ENCODE assay signal across 16 cellular contexts in the genomic region with DNA sequence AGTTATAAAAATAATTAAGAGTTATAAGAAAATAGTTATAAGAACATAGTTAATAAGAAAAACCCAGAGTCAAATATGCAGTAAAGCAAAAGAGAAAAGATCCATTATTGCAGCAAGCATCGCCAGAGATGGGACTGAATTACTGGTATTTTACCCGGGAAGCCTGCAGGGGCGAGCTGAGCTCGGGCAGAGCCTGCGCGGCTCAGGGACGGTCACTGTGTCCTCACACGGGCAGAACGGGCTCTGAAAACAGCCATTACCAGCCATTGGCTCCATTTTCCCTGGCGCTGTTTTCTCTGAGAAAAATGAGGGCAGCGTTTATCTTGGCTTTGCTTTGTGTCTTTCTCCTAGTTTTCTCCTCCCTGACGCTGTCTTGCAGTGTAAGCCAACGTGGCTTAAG.
A peak's percentile ranks its signal among the peaks of the same experiment; 100 is the strongest.
DNase-seq lines count a peak whose midpoint lies in the region; ATAC-seq and TF ChIP-seq lines count a peak whose summit lies in the region.
"Had no signal": no experiment of that assay in that cellular context is flagged by ENCODE, and none has a peak within 500 bp of the region (broad histone marks: within the 10 kb centered on the region; RNA-seq: fewer than 3 reads in every experiment).

No MANE protein-coding gene starts in this region.

- H3K4me1 ChIP-seq in hepatocyte (ENCODE audit: insufficient read depth) = no peaks in the 10 kb centered on the region
- H3K4me1 ChIP-seq: Caco-2, heart left ventricle had no signal

- H3K4me2 ChIP-seq in hepatocyte = peak overlapping the region; percentile 1

- no peaks in the 10 kb centered on the region for H4K20me1 ChIP-seq in hepatocyte (ENCODE audit: insufficient read depth, poor library complexity, severe bottlenecking)

- DNase-seq in Ammon's horn (ENCODE audit: low spot score) (peak; percentile 80), SK-MEL-5 (ENCODE audit: low read depth, low spot score) (peak; percentile 22), hepatocyte (ENCODE audit: low spot score) (no peak), neural crest cell (ENCODE audit: low read depth, low spot score) (peak; percentile 30), OCI-M1 (lab: John Stamatoyannopoulos, UW) (no peak), SK-N-DZ (ENCODE audit: low spot score) (no peak)
- DNase-seq: ACHN, Caco-2, heart left ventricle, NCI-H1092 treated with DMSO at 0.1 percent for 48 hours had no signal

- no peaks in the 10 kb centered on the region for H3K27me3 ChIP-seq in hepatocyte

- no peak overlapping the region for H3K27ac Mint-ChIP-seq in neural crest cell (ENCODE audit: unreplicated experiment)
- H3K27ac Mint-ChIP-seq: IgD-negative memory B cell; stimulated activated memory B cell treated with anti-CD40 and anti-IgM and Interleukin-4, amounts not matched to agents 10 μg/mL and 1 μg/mL and 100 μg/mL, for 72 hours; T-helper 1 cell treated with Interleukin-12 subunit alpha and Interleukin-12 subunit beta and Interleukin-4 antibody, amounts not matched to agents 30 μg/mL and 1 μg/mL, for 36 hours had no signal

- WGBS in hepatocyte (ENCODE audit: low lambda C conversion rate, missing lambda C conversion rate) = 50% methylated on average over 13 of the region's 13 CpGs

- no peak overlapping the region for H2AFZ ChIP-seq in hepatocyte

- H3K9me2 ChIP-seq in hepatocyte (replicated peaks; ENCODE audit: insufficient read depth) = no peaks in the 10 kb centered on the region

- H3K4me3 ChIP-seq in hepatocyte = no peak overlapping the region
- H3K4me3 ChIP-seq: heart left ventricle had no signal

- no peaks in the 10 kb centered on the region for H3K36me3 ChIP-seq in hepatocyte (replicated peaks; ENCODE audit: insufficient read depth, low read depth)
- H3K36me3 ChIP-seq: heart left ventricle had no signal

- ATAC-seq in activated CD4-positive, CD25-positive, alpha-beta regulatory T cell treated with anti-CD3 and anti-CD28 coated beads, Interleukin-2, amount 50 U/mL, for 24 hours = no peak
- no peak for ATAC-seq in HG02852 (IDR thresholded peaks at IDR 0.05; ENCODE audit: unreplicated experiment)
- ATAC-seq: heart left ventricle, Panc1 had no signal

- no peak overlapping the region for H3K4me3 Mint-ChIP-seq in neural crest cell
- H3K4me3 Mint-ChIP-seq: IgD-negative memory B cell; stimulated activated memory B cell treated with anti-CD40 and anti-IgM and Interleukin-4, amounts not matched to agents 10 μg/mL and 1 μg/mL and 100 μg/mL, for 72 hours; T-helper 1 cell treated with Interleukin-12 subunit alpha and Interleukin-12 subunit beta and Interleukin-4 antibody, amounts not matched to agents 30 μg/mL and 1 μg/mL, for 36 hours had no signal

- H3K79me2 ChIP-seq in hepatocyte = no peaks in the 10 kb centered on the region

- no peaks in the 10 kb centered on the region for H3K9me3 ChIP-seq in hepatocyte (ENCODE audit: low read depth)
- H3K9me3 ChIP-seq: Caco-2 had no signal

- in situ Hi-C loops in SK-MEL-5 (cut with HindIII; ENCODE audit: low pct_unique_long_range_greater_than_20kb, low sequenced_read_pairs) = no loop called here

- no peak for TF ChIP-seq CTCF in hepatocyte (IDR thresholded peaks at IDR 0.05; ENCODE audit: poor library complexity)
- TF ChIP-seq CTCF in neural crest cell (conservative IDR thresholded peaks at IDR 0.05) = peak; percentile 39

- H3K4me1 Mint-ChIP-seq in neural crest cell = peaks cover 21% of the 10 kb centered on the region

- H3K27ac ChIP-seq in hepatocyte = no peak overlapping the region
- H3K27ac ChIP-seq: heart left ventricle had no signal

- H3K9me3 Mint-ChIP-seq in neural crest cell = peaks cover 7% of the 10 kb centered on the region

- no peaks in the 10 kb centered on the region for H3K36me3 Mint-ChIP-seq in neural crest cell (ENCODE audit: low read depth)
- H3K36me3 Mint-ChIP-seq: stimulated activated memory B cell treated with anti-CD40 and anti-IgM and Interleukin-4, amounts not matched to agents 10 μg/mL and 1 μg/mL and 100 μg/mL, for 72 hours had no signal

- H3K27me3 Mint-ChIP-seq in neural crest cell (ENCODE audit: low read depth) = peaks cover 2% of the 10 kb centered on the region

Comparison
In these comparisons a context has a peak if more than half of its experiments do, and no peak if none do; other contexts are left out.
1. DNase-seq: peak in Ammon's horn (single experiment), SK-MEL-5 (single experiment) and neural crest cell (single experiment); none in hepatocyte (single experiment), OCI-M1 (single experiment) and SK-N-DZ (single experiment).